In genomic region chr11:57344826-57345225, GRCh38 we compare ENCODE assay signal across 1 cellular context.
TF ChIP-seq lines count a peak whose summit lies in the region.

No MANE protein-coding gene starts in this region.

TF ChIP-seq in SK-N-SH treated with all-trans-retinoic acid at 6 μM for 48 hours, 23 proteins besides CTCF, POLR2A, EP300 and RAD21 (continued from another document):
- TF ChIP-seq PATZ1 (CRISPR knock-in tag; IDR thresholded peaks at IDR 0.05; ENCODE audit: borderline replicate concordance) = no peak
- no peak for TF ChIP-seq TOX (CRISPR knock-in tag; IDR thresholded peaks at IDR 0.05; ENCODE audit: borderline replicate concordance)
- no peak for TF ChIP-seq BACH2 (CRISPR knock-in tag; IDR thresholded peaks at IDR 0.05; ENCODE audit: borderline replicate concordance)
- no peak for TF ChIP-seq CSRNP3 (CRISPR knock-in tag; IDR thresholded peaks at IDR 0.05)
